In genomic region chr21:15057290-15057689, GRCh38 we compare ENCODE assay signal across 11 cellular contexts. TPM values are rescaled to one million over a fixed set of nuclear protein-coding genes. Genes with fewer than 3 reads are reported as not detected.
DNase-seq lines count a peak whose midpoint lies in the region; ATAC-seq and TF ChIP-seq lines count a peak whose summit lies in the region.
"Had no signal": no experiment of that assay in that cellular context is flagged by ENCODE, and none has a peak within 500 bp of the region (broad histone marks: within the 10 kb centered on the region; RNA-seq: fewer than 3 reads in every experiment).

No MANE protein-coding gene starts in this region.

- no peak overlapping the region for H3K4me3 ChIP-seq in CD8-positive, alpha-beta T cell (ENCODE audit: low read depth, low read length)

- intact Hi-C loops in CD8-positive, alpha-beta T cell (cut with DNase I, micrococcal nuclease), result no loop called here
- intact Hi-C loops in dendritic cell treated with granulocyte-macrophage colony-stimulating factor and Interleukin-4, amounts not matched to agents 40 ng/mL and 50 ng/mL, for 4 days (cut with micrococcal nuclease), result no loop called here

- no peaks in the 10 kb centered on the region for H3K36me3 Mint-ChIP-seq in CD8-positive, alpha-beta T cell
- H3K36me3 Mint-ChIP-seq in dendritic cell treated with granulocyte-macrophage colony-stimulating factor and Interleukin-4, amounts not matched to agents 40 ng/mL and 50 ng/mL, for 4 days (ENCODE audit: low read depth), result no peaks in the 10 kb centered on the region
- H3K36me3 Mint-ChIP-seq in natural killer cell treated with Interleukin-12 subunit alpha and Interleukin-12 subunit beta and Interleukin-15 and Interleukin-18, amount 100 ng/mL, for 72 hours, result no peaks in the 10 kb centered on the region

- POLR2A ChIA-PET in CD8-positive, alpha-beta T cell (lab: Charles Lee), result interaction anchor here (0.6 to 1.4 kb wide), 2 partner anchors 51 to 208 kb away, joined by 3 to 5 read pairs; no protein-coding TSS in a partner anchor

- H3K27ac Mint-ChIP-seq in CD8-positive, alpha-beta T cell, result no peak overlapping the region
- H3K27ac Mint-ChIP-seq in dendritic cell treated with granulocyte-macrophage colony-stimulating factor and Interleukin-4, amounts not matched to agents 40 ng/mL and 50 ng/mL, for 4 days, result peak overlapping the region; percentile 78
- H3K27ac Mint-ChIP-seq in natural killer cell treated with Interleukin-12 subunit alpha and Interleukin-12 subunit beta and Interleukin-15 and Interleukin-18, amount 100 ng/mL, for 72 hours, result peak overlapping the region in 1 of 2 donors; percentile 55

- no peak for DNase-seq in CD8-positive, alpha-beta T cell
- no peak for DNase-seq in natural killer cell treated with Interleukin-12 subunit alpha and Interleukin-12 subunit beta and Interleukin-15 and Interleukin-18, amount 100 ng/mL, for 72 hours (ENCODE audit: low spot score)
- DNase-seq in NCI-H187 treated with DMSO at 0.1 percent for 48 hours (lab: John Stamatoyannopoulos, UW) (no peak), Ammon's horn (ENCODE audit: low spot score) (no peak)
- DNase-seq: adrenal gland, GDM1, NCI-H2107 had no signal

- TF ChIP-seq CTCF in CD8-positive, alpha-beta T cell (IDR thresholded peaks at IDR 0.05), result no peak

- H3K4me1 ChIP-seq in CD8-positive, alpha-beta T cell (ENCODE audit: insufficient read depth, low read length), result peaks cover 60% of the 10 kb centered on the region

- no peaks in the 10 kb centered on the region for H3K9me3 ChIP-seq in CD8-positive, alpha-beta T cell (ENCODE audit: low read length)
- H3K9me3 ChIP-seq: adrenal gland had no signal

- H3K36me3 ChIP-seq in CD8-positive, alpha-beta T cell (ENCODE audit: insufficient read depth, low read length), result no peaks in the 10 kb centered on the region
- H3K36me3 ChIP-seq: adrenal gland had no signal

- no peak for ATAC-seq in CD8-positive, alpha-beta T cell
- ATAC-seq in HG02678 (IDR thresholded peaks at IDR 0.05; ENCODE audit: unreplicated experiment) (peak; percentile 25), HG03039 (IDR thresholded peaks at IDR 0.05; ENCODE audit: unreplicated experiment) (no peak), GM21528 (IDR thresholded peaks at IDR 0.05; ENCODE audit: low FRiP score, unreplicated experiment) (no peak)
- ATAC-seq in natural killer cell treated with Interleukin-12 subunit alpha and Interleukin-12 subunit beta and Interleukin-15 and Interleukin-18, amount 100 ng/mL, for 72 hours, result no peak

- no peaks in the 10 kb centered on the region for H3K27me3 ChIP-seq in CD8-positive, alpha-beta T cell (ENCODE audit: insufficient read depth, low read length)
- H3K27me3 ChIP-seq: adrenal gland had no signal

- H3K27me3 Mint-ChIP-seq in CD8-positive, alpha-beta T cell (ENCODE audit: low read depth), result no peaks in the 10 kb centered on the region
- H3K27me3 Mint-ChIP-seq in dendritic cell treated with granulocyte-macrophage colony-stimulating factor and Interleukin-4, amounts not matched to agents 40 ng/mL and 50 ng/mL, for 4 days, result no peaks in the 10 kb centered on the region
- H3K27me3 Mint-ChIP-seq in natural killer cell treated with Interleukin-12 subunit alpha and Interleukin-12 subunit beta and Interleukin-15 and Interleukin-18, amount 100 ng/mL, for 72 hours, result no peaks in the 10 kb centered on the region

- H3K4me3 Mint-ChIP-seq in CD8-positive, alpha-beta T cell, result peak overlapping the region; percentile 16
- no peak overlapping the region for H3K4me3 Mint-ChIP-seq in dendritic cell treated with granulocyte-macrophage colony-stimulating factor and Interleukin-4, amounts not matched to agents 40 ng/mL and 50 ng/mL, for 4 days
- peak overlapping the region; percentile 13 for H3K4me3 Mint-ChIP-seq in natural killer cell treated with Interleukin-12 subunit alpha and Interleukin-12 subunit beta and Interleukin-15 and Interleukin-18, amount 100 ng/mL, for 72 hours

- CTCF ChIA-PET in CD8-positive, alpha-beta T cell (lab: Charles Lee), result interaction anchor here (1.2 to 1.5 kb wide), 3 partner anchors 51 to 496 kb away, joined by 4 to 6 read pairs (median 4); no protein-coding TSS in a partner anchor

- no peak overlapping the region for H3K27ac ChIP-seq in CD8-positive, alpha-beta T cell (ENCODE audit: low read depth, low read length)

- H3K4me1 Mint-ChIP-seq in CD8-positive, alpha-beta T cell (ENCODE audit: low read depth), result peaks cover 89% of the 10 kb centered on the region
- peaks cover 70% of the 10 kb centered on the region for H3K4me1 Mint-ChIP-seq in dendritic cell treated with granulocyte-macrophage colony-stimulating factor and Interleukin-4, amounts not matched to agents 40 ng/mL and 50 ng/mL, for 4 days (ENCODE audit: low read depth)
- H3K4me1 Mint-ChIP-seq in natural killer cell treated with Interleukin-12 subunit alpha and Interleukin-12 subunit beta and Interleukin-15 and Interleukin-18, amount 100 ng/mL, for 72 hours (ENCODE audit: low read depth in 2 of 2), result peaks cover 44 to 53% of the 10 kb centered on the region in 2 donors

- no peaks in the 10 kb centered on the region for H3K9me3 Mint-ChIP-seq in CD8-positive, alpha-beta T cell
- no peaks in the 10 kb centered on the region for H3K9me3 Mint-ChIP-seq in dendritic cell treated with granulocyte-macrophage colony-stimulating factor and Interleukin-4, amounts not matched to agents 40 ng/mL and 50 ng/mL, for 4 days
- H3K9me3 Mint-ChIP-seq in natural killer cell treated with Interleukin-12 subunit alpha and Interleukin-12 subunit beta and Interleukin-15 and Interleukin-18, amount 100 ng/mL, for 72 hours, result no peaks in the 10 kb centered on the region

RNA-seq across cellular contexts. Expression of gene NRIP1, which starts 7.5 kb away (rescaled TPM):
- total RNA-seq in CD8-positive, alpha-beta T cell, result 10 to 100 TPM; 62.4 to 64.3 TPM
- total RNA-seq in natural killer cell treated with Interleukin-12 subunit alpha and Interleukin-12 subunit beta and Interleukin-15 and Interleukin-18, amount 100 ng/mL, for 72 hours, result 10 to 100 TPM; 16.0 to 24.8 TPM
